In genomic region chr6:157019115-157019628, GRCh38 we compare ENCODE assay signal across 1 cellular context.
TF ChIP-seq lines count a peak whose summit lies in the region.

No MANE protein-coding gene starts in this region.

TF ChIP-seq in HCT116, 20 proteins besides CTCF, POLR2A, EP300 and RAD21 (continued from another document):
- TF ChIP-seq ZBTB33 (IDR thresholded peaks at IDR 0.05; ENCODE audit: extremely low read depth, insufficient replicate concordance, low read length): no peak
- TF ChIP-seq YY1 (IDR thresholded peaks at IDR 0.05; ENCODE audit: extremely low read depth, insufficient replicate concordance, low read depth, low read length): no peak
- no peak for TF ChIP-seq ATF3 (IDR thresholded peaks at IDR 0.05)
- TF ChIP-seq REST (IDR thresholded peaks at IDR 0.05; ENCODE audit: low read depth): no peak
- TF ChIP-seq ELF1 (IDR thresholded peaks at IDR 0.05; ENCODE audit: borderline replicate concordance, low read depth): no peak
- no peak for TF ChIP-seq EGR1 (IDR thresholded peaks at IDR 0.05; ENCODE audit: low read depth)
